17 cellular contexts compared by ENCODE assay signal in the genomic region with DNA sequence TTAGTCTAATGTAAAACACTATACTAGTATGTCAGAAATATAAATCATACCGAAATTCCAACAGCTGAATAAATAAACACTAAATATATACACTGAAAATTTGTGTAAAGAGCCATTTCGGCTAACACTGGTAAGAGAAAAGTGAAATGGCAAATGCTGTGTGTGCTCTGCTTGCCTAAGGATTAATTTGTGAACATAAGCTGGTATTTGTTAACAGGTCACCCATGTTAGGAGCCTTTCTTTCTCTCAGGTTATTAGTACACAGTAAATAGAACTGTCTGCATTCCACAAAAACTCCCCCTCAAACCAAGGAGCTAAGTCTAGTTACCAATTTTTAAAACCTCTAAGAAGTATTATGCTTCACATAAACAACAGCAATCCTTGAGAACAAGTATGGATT. TPM values are rescaled to one million over a fixed set of nuclear protein-coding genes. Genes with fewer than 3 reads are reported as not detected.
DNase-seq lines count a peak whose midpoint lies in the region; ATAC-seq and TF ChIP-seq lines count a peak whose summit lies in the region.
"Had no signal": no experiment of that assay in that cellular context is flagged by ENCODE, and none has a peak within 500 bp of the region (broad histone marks: within the 10 kb centered on the region; RNA-seq: fewer than 3 reads in every experiment).

No MANE protein-coding gene starts in this region.

- no peak overlapping the region for H3K9ac ChIP-seq in MM.1S (ENCODE audit: low read length)

- peaks cover 93% of the 10 kb centered on the region for H3K79me2 ChIP-seq in MM.1S (ENCODE audit: low read length)

- H3F3A ChIP-seq in MM.1S (ENCODE audit: insufficient read depth, low read length) = no peaks in the 10 kb centered on the region

- peak overlapping the region; percentile 78 for H3K27ac Mint-ChIP-seq in chondrocyte (ENCODE audit: unreplicated experiment)

- H3K27me3 ChIP-seq in muscle layer of duodenum (ENCODE audit: low read depth, low read length) (no peaks in the 10 kb centered on the region), thymus (ENCODE audit: control insufficient read depth, insufficient read depth) (no peaks in the 10 kb centered on the region), MM.1S (replicated peaks; ENCODE audit: insufficient read depth, low read length) (no peaks in the 10 kb centered on the region)

- TF ChIP-seq CTCF in chondrocyte (IDR thresholded peaks at IDR 0.05) = no peak
- no peak for TF ChIP-seq CTCF in MM.1S (IDR thresholded peaks at IDR 0.05; ENCODE audit: low read length)

- peaks cover 68% of the 10 kb centered on the region for H3K4me1 Mint-ChIP-seq in chondrocyte (ENCODE audit: low read depth)

- no peak overlapping the region for H3K4me3 Mint-ChIP-seq in chondrocyte (ENCODE audit: unreplicated experiment)

- H3K4me2 ChIP-seq in MM.1S (ENCODE audit: low read depth, low read length) = no peak overlapping the region

- H3K36me3 Mint-ChIP-seq in chondrocyte (ENCODE audit: low read depth) = no peaks in the 10 kb centered on the region

- DNase-seq in NCI-H510A treated with DMSO at 0.1 percent for 48 hours (lab: John Stamatoyannopoulos, UW) = peak; percentile 45
- DNase-seq in NCI-H510A (lab: John Stamatoyannopoulos, UW) = no peak
- no peak for DNase-seq in chondrocyte (ENCODE audit: low spot score)
- no peak for DNase-seq in MM.1S
- DNase-seq: activated CD4-positive, alpha-beta T cell treated with anti-CD3 and anti-CD28 coated beads for 48 hours; activated effector memory CD4-positive, alpha-beta T cell treated with anti-CD3 and anti-CD28 coated beads, Interleukin-2, amount 50 U/mL, for 16 hours; erythroblast; NCI-H2029; T-helper 1 cell; trophoblast cell had no signal

- no peaks in the 10 kb centered on the region for H3K9me2 ChIP-seq in MM.1S (replicated peaks; ENCODE audit: insufficient read depth, low read length)

- H3K9me3 ChIP-seq in muscle layer of duodenum (ENCODE audit: control insufficient read depth in 1 of 2, low read length in 2 of 2) (no peaks in the 10 kb centered on the region), thymus (ENCODE audit: control insufficient read depth) (no peaks in the 10 kb centered on the region), MM.1S (replicated peaks; ENCODE audit: insufficient read depth, low read length) (no peaks in the 10 kb centered on the region)

- H3K4me3 ChIP-seq in muscle layer of duodenum (ENCODE audit: low read depth in 1 of 2, low read length in 2 of 2) (no peak overlapping the region), thymus (ENCODE audit: low read length) (no peak overlapping the region), MM.1S (ENCODE audit: low read length) (no peak overlapping the region)
- H3K4me3 ChIP-seq: K562 had no signal

- ATAC-seq in GM18909 (IDR thresholded peaks at IDR 0.05; ENCODE audit: poor library complexity, unreplicated experiment) (no peak), HG02852 (IDR thresholded peaks at IDR 0.05; ENCODE audit: unreplicated experiment) (no peak)
- ATAC-seq: K562, sciatic nerve had no signal

- H3K4me1 ChIP-seq in muscle layer of duodenum (ENCODE audit: control insufficient read depth in 1 of 2, insufficient read depth in 2 of 2, low read length in 2 of 2) (peaks cover 0 to 38% of the 10 kb centered on the region in 2 donors), thymus (ENCODE audit: control insufficient read depth, insufficient read depth, low read length) (peaks cover 7% of the 10 kb centered on the region), MM.1S (ENCODE audit: low read length) (no peaks in the 10 kb centered on the region)

- WGBS in thymus = 94% methylated on average over 2 of the region's 2 CpGs

- no peak overlapping the region for H2AFZ ChIP-seq in MM.1S (ENCODE audit: low read length)

- no peaks in the 10 kb centered on the region for H3K27me3 Mint-ChIP-seq in chondrocyte (ENCODE audit: low read depth)

- no peaks in the 10 kb centered on the region for H3K9me3 Mint-ChIP-seq in chondrocyte (ENCODE audit: low read depth)

- H4K20me1 ChIP-seq in MM.1S (ENCODE audit: insufficient read depth, low read length) = no peaks in the 10 kb centered on the region

- H3K27ac ChIP-seq in muscle layer of duodenum (ENCODE audit: low read length) = peak overlapping the region; percentile 0
- peak overlapping the region; percentile 33 for H3K27ac ChIP-seq in thymus (ENCODE audit: low read depth)
- no peak overlapping the region for H3K27ac ChIP-seq in MM.1S (ENCODE audit: low read length)
- H3K27ac ChIP-seq: 22Rv1 had no signal

- H3K36me3 ChIP-seq in muscle layer of duodenum (ENCODE audit: control insufficient read depth in 1 of 2, insufficient read depth in 2 of 2, low read length in 2 of 2) = no peaks in the 10 kb centered on the region
- peaks cover 4% of the 10 kb centered on the region for H3K36me3 ChIP-seq in thymus (ENCODE audit: control insufficient read depth, insufficient read depth)
- no peaks in the 10 kb centered on the region for H3K36me3 ChIP-seq in MM.1S (replicated peaks; ENCODE audit: insufficient read depth, low read length)

RNA-seq across cellular contexts. Expression of a gene that starts 27.0 kb away (rescaled TPM):
- 95.1 to 127 TPM (median 102 TPM) in 3 replicates for total RNA-seq in chondrocyte
- 62.8 TPM for polyA plus RNA-seq in thymus
